19 cellular contexts compared by ENCODE assay signal in the genomic region with DNA sequence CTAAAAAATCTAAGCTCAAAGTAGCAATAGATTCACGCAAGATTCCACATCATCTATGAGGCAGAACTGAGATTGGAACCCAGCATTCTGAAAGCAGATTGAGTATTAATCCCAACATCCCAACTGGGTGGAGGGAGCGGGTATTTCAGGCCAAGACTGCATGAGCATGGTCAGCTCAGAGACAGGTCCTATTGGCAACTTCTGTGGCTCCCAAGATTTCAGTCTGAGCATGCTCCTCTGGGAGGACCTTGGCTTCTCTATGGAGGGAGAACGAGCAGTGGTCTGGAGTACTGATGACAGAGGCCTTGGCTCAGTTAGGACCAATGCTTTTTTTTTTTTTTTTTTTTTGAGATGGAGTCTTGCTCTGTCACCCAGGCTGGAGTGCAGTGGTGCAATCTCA. TPM values are rescaled to one million over a fixed set of nuclear protein-coding genes. Genes with fewer than 3 reads are reported as not detected.
A peak's percentile ranks its signal among the peaks of the same experiment; 100 is the strongest.
DNase-seq lines count a peak whose midpoint lies in the region; ATAC-seq and TF ChIP-seq lines count a peak whose summit lies in the region.
"Had no signal": no experiment of that assay in that cellular context is flagged by ENCODE, and none has a peak within 500 bp of the region (broad histone marks: within the 10 kb centered on the region; RNA-seq: fewer than 3 reads in every experiment).

No MANE protein-coding gene starts in this region.

- H3K9me3 ChIP-seq in RWPE2 (ENCODE audit: severe bottlenecking) (no peaks in the 10 kb centered on the region), T-helper 17 cell (ENCODE audit: control insufficient read depth, low read length, poor library complexity, severe bottlenecking) (no peaks in the 10 kb centered on the region)
- H3K9me3 ChIP-seq: Peyer's patch had no signal

- H3K27me3 Mint-ChIP-seq in osteocyte (ENCODE audit: unreplicated experiment): peaks cover 3% of the 10 kb centered on the region
- H3K27me3 Mint-ChIP-seq in T-helper 17 cell: peaks cover 73% of the 10 kb centered on the region

- no peak overlapping the region for H3K4me3 ChIP-seq in RWPE2 (ENCODE audit: severe bottlenecking)
- H3K4me3 ChIP-seq: Peyer's patch had no signal

- no peaks in the 10 kb centered on the region for H3K4me1 ChIP-seq in RWPE2 (ENCODE audit: insufficient read depth, poor library complexity, severe bottlenecking)

- no peak overlapping the region for H3K4me3 Mint-ChIP-seq in osteocyte (ENCODE audit: unreplicated experiment)
- no peak overlapping the region for H3K4me3 Mint-ChIP-seq in T-helper 17 cell
- H3K4me3 Mint-ChIP-seq: CD4-positive, alpha-beta T cell; IgD-negative memory B cell had no signal

- no peaks in the 10 kb centered on the region for H3K36me3 ChIP-seq in RWPE2 (ENCODE audit: low read depth)
- H3K36me3 ChIP-seq: Peyer's patch had no signal

- no peak for TF ChIP-seq CTCF in GM10266 (IDR thresholded peaks at IDR 0.05; ENCODE audit: control insufficient read depth, insufficient read depth, low read depth, missing control alignments)
- TF ChIP-seq CTCF in RWPE2 (IDR thresholded peaks at IDR 0.05; ENCODE audit: poor library complexity, severe bottlenecking): no peak
- TF ChIP-seq CTCF in osteocyte (IDR thresholded peaks at IDR 0.05): no peak

- H3K4me1 Mint-ChIP-seq in osteocyte (ENCODE audit: unreplicated experiment): peaks cover 13% of the 10 kb centered on the region
- H3K4me1 Mint-ChIP-seq in T-helper 17 cell: peaks cover 4% of the 10 kb centered on the region

- ATAC-seq in RWPE2 (ENCODE audit: low read depth): no peak
- peak; percentile 65 for ATAC-seq in left ventricle myocardium superior
- no peak for ATAC-seq in T-helper 17 cell
- ATAC-seq in HG03196 (IDR thresholded peaks at IDR 0.05; ENCODE audit: unreplicated experiment): no peak

- no peaks in the 10 kb centered on the region for H3K36me3 Mint-ChIP-seq in osteocyte (ENCODE audit: unreplicated experiment)
- H3K36me3 Mint-ChIP-seq in T-helper 17 cell (ENCODE audit: low read depth): peaks cover 5% of the 10 kb centered on the region
- H3K36me3 Mint-ChIP-seq: IgD-negative memory B cell had no signal

- peak; percentile 5 for DNase-seq in GM10266 (ENCODE audit: extremely low spot score)
- peak; percentile 23 for DNase-seq in RWPE2 (ENCODE audit: low spot score)
- no peak for DNase-seq in left ventricle myocardium superior
- DNase-seq in osteocyte (ENCODE audit: extremely low spot score, unreplicated experiment): peak; percentile 54
- DNase-seq in T-helper 17 cell: no peak
- DNase-seq in NCI-H526 treated with DMSO at 0.1 percent for 48 hours (lab: John Stamatoyannopoulos, UW): no peak
- no peak for DNase-seq in GM19240 (ENCODE audit: insufficient read length, low spot score)
- DNase-seq: CD4-positive, alpha-beta T cell; COR-L47; DND-41; MV-4-11; NCI-H1105 treated with DMSO at 0.1 percent for 48 hours; NCI-H2029 treated with DMSO at 0.1 percent for 48 hours; NCI-H345; NCI-H524; NCI-H82; Peyer's patch had no signal

- H3K27ac ChIP-seq in RWPE2 (ENCODE audit: poor library complexity, severe bottlenecking): no peak overlapping the region
- H3K27ac ChIP-seq: Peyer's patch had no signal

- peaks cover 57% of the 10 kb centered on the region for H3K27me3 ChIP-seq in RWPE2 (ENCODE audit: insufficient read depth, poor library complexity, severe bottlenecking)

- H3K27ac Mint-ChIP-seq in osteocyte (ENCODE audit: unreplicated experiment): no peak overlapping the region
- H3K27ac Mint-ChIP-seq in T-helper 17 cell: no peak overlapping the region
- H3K27ac Mint-ChIP-seq: CD4-positive, alpha-beta T cell; IgD-negative memory B cell had no signal

- intact Hi-C loops in left ventricle myocardium superior (cut with micrococcal nuclease): no loop called here

- no peaks in the 10 kb centered on the region for H3K9me3 Mint-ChIP-seq in osteocyte (ENCODE audit: unreplicated experiment)
- H3K9me3 Mint-ChIP-seq: CD4-positive, alpha-beta T cell had no signal

RNA-seq across cellular contexts. Expression of gene ITGA11, which starts 4.0 kb away (rescaled TPM):
- 23.5 TPM for total RNA-seq in left ventricle myocardium superior
- total RNA-seq in osteocyte: 1,149 and 1,161 TPM in 2 replicates
- under 1 TPM in 1 of 2 donors, not detected in 1; 0.17 TPM for total RNA-seq in T-helper 17 cell

Comparison
In these comparisons a context has a peak if more than half of its experiments do, and no peak if none do; other contexts are left out.
1. DNase-seq: peak in GM10266 (single experiment), RWPE2 (single experiment) and osteocyte (single experiment); none in left ventricle myocardium superior (single experiment), T-helper 17 cell (0 of 3), NCI-H526 treated with DMSO at 0.1 percent for 48 hours (single experiment) and GM19240 (single experiment).
2. RNA of gene ITGA11, which starts 4.0 kb away (total RNA-seq): 1,149 to 1,161 TPM in osteocyte; 23.5 TPM in left ventricle myocardium superior (single experiment) and 0.17 TPM in T-helper 17 cell; every median in the first group is over 10 times any median in the second.